In genomic region chr5:160398806-160399205, GRCh38 we compare ENCODE assay signal across 9 cellular contexts. TPM values are rescaled to one million over a fixed set of nuclear protein-coding genes. Genes with fewer than 3 reads are reported as not detected.
DNase-seq lines count a peak whose midpoint lies in the region; ATAC-seq and TF ChIP-seq lines count a peak whose summit lies in the region.
"Had no signal": no experiment of that assay in that cellular context is flagged by ENCODE, and none has a peak within 500 bp of the region (broad histone marks: within the 10 kb centered on the region; RNA-seq: fewer than 3 reads in every experiment).

No MANE protein-coding gene starts in this region.

- intact Hi-C loops in transverse colon (cut with DNase I; ENCODE audit: low total_unique reads) (no loop called here), left colon (cut with DNase I, micrococcal nuclease) (no loop called here)

- TF ChIP-seq CTCF in transverse colon (IDR thresholded peaks at IDR 0.05), result no peak

- no peaks in the 10 kb centered on the region for H3K27me3 Mint-ChIP-seq in activated T-cell treated with anti-CD3 and anti-CD28 coated beads, Interleukin-2, amount 50 U/mL, for 72 hours (ENCODE audit: low read depth)
- no peaks in the 10 kb centered on the region for H3K27me3 Mint-ChIP-seq in activated CD8-positive, alpha-beta T cell treated with anti-CD3 and anti-CD28 coated beads, Interleukin-2, amount 10 ng/mL, durations not matched to agents 7 days and 5 days (ENCODE audit: low read depth)

- peaks cover 7 to 12% of the 10 kb centered on the region in 2 donors for H3K36me3 Mint-ChIP-seq in activated T-cell treated with anti-CD3 and anti-CD28 coated beads, Interleukin-2, amount 50 U/mL, for 72 hours (ENCODE audit: insufficient read depth in 2 of 2)
- peaks cover 17% of the 10 kb centered on the region for H3K36me3 Mint-ChIP-seq in activated CD8-positive, alpha-beta T cell treated with anti-CD3 and anti-CD28 coated beads, Interleukin-2, amount 10 ng/mL, durations not matched to agents 7 days and 5 days (ENCODE audit: low read depth)

- no peak for TF ChIP-seq EP300 in transverse colon (IDR thresholded peaks at IDR 0.05; ENCODE audit: low read depth)

- H3K4me3 ChIP-seq in iPS-20b (ENCODE audit: low read length) (peak overlapping the region; percentile 91), transverse colon (peak overlapping the region; percentile 20 to 69 (median 54))

- peaks cover 24% of the 10 kb centered on the region for H3K36me3 ChIP-seq in iPS-20b (ENCODE audit: insufficient read depth, low read depth, low read length)
- H3K36me3 ChIP-seq in transverse colon, result peaks cover 0 to 22% (median 8%) of the 10 kb centered on the region in 4 donors

- H3K27ac Mint-ChIP-seq in activated T-cell treated with anti-CD3 and anti-CD28 coated beads, Interleukin-2, amount 50 U/mL, for 72 hours, result peak overlapping the region; percentile 87
- H3K27ac Mint-ChIP-seq in activated CD8-positive, alpha-beta T cell treated with anti-CD3 and anti-CD28 coated beads, Interleukin-2, amount 10 ng/mL, durations not matched to agents 7 days and 5 days, result no peak overlapping the region

- no peaks in the 10 kb centered on the region for H3K9me3 ChIP-seq in iPS-20b (ENCODE audit: insufficient read depth, low read depth, low read length)
- no peaks in the 10 kb centered on the region for H3K9me3 ChIP-seq in transverse colon

- WGBS in transverse colon (ENCODE audit: low coverage in 1 of 2), 2 donors, result 40 to 49% methylated on average over 3 to 4 of the region's 4 CpGs

- CTCF ChIA-PET in activated CD8-positive, alpha-beta T cell treated with anti-CD3 and anti-CD28 coated beads, Interleukin-2, amount 10 ng/mL, durations not matched to agents 7 days and 5 days (lab: Charles Lee), result interaction anchor here (1.3 to 1.8 kb wide), 3 partner anchors 8 to 377 kb away, joined by 3 to 10 read pairs (median 4); partner anchors contain the start of gene SLU7

- H3K4me1 ChIP-seq in iPS-20b (ENCODE audit: insufficient read depth, low read length) (peaks cover 10% of the 10 kb centered on the region; the same call in 1 of the 2 replicates), transverse colon (peaks cover 0 to 31% (median 14%) of the 10 kb centered on the region in 4 donors)

- TF ChIP-seq POLR2A in transverse colon (IDR thresholded peaks at IDR 0.05), result no peak

- H3K4me1 Mint-ChIP-seq in activated T-cell treated with anti-CD3 and anti-CD28 coated beads, Interleukin-2, amount 50 U/mL, for 72 hours (ENCODE audit: low read depth), result peaks cover 14% of the 10 kb centered on the region
- peaks cover 15% of the 10 kb centered on the region for H3K4me1 Mint-ChIP-seq in activated CD8-positive, alpha-beta T cell treated with anti-CD3 and anti-CD28 coated beads, Interleukin-2, amount 10 ng/mL, durations not matched to agents 7 days and 5 days (ENCODE audit: low read depth)

- no peak for ATAC-seq in activated T-cell treated with anti-CD3 and anti-CD28 coated beads, Interleukin-2, amount 50 U/mL, for 72 hours (replicated peaks in 1 of 2)
- ATAC-seq in activated CD8-positive, alpha-beta T cell treated with anti-CD3 and anti-CD28 coated beads, Interleukin-2, amount 10 ng/mL, durations not matched to agents 7 days and 5 days, result no peak
- no peak for ATAC-seq in left colon

- H3K9me3 Mint-ChIP-seq in activated T-cell treated with anti-CD3 and anti-CD28 coated beads, Interleukin-2, amount 50 U/mL, for 72 hours, result no peaks in the 10 kb centered on the region
- no peaks in the 10 kb centered on the region for H3K9me3 Mint-ChIP-seq in activated CD8-positive, alpha-beta T cell treated with anti-CD3 and anti-CD28 coated beads, Interleukin-2, amount 10 ng/mL, durations not matched to agents 7 days and 5 days (ENCODE audit: insufficient read depth)

- H3K27me3 ChIP-seq in iPS-20b (ENCODE audit: insufficient read depth, low read length), result no peaks in the 10 kb centered on the region
- no peaks in the 10 kb centered on the region for H3K27me3 ChIP-seq in transverse colon

- peak overlapping the region; percentile 97 for H3K9ac ChIP-seq in iPS-20b (ENCODE audit: low read depth, low read length)

- H3K27ac ChIP-seq in iPS-20b (ENCODE audit: low read length) (no peak overlapping the region), transverse colon (peak overlapping the region; percentile 88 to 90 (median 89))

- in situ Hi-C loops in transverse colon (cut with MboI; ENCODE audit: low pct_ligation_motif_present in 1 of 4, low pct_unique_long_range_greater_than_20kb in 1 of 4, low sequenced_read_pairs in 3 of 4), result no loop called here

- no peak for DNase-seq in activated T-cell treated with anti-CD3 and anti-CD28 coated beads, Interleukin-2, amount 50 U/mL, for 72 hours
- no peak for DNase-seq in activated T-cell treated with anti-CD3 and anti-CD28 coated beads, Interleukin-2, amount 50 U/mL, for 1 hour
- DNase-seq in activated CD8-positive, alpha-beta T cell treated with anti-CD3 and anti-CD28 coated beads, Interleukin-2, amount 10 ng/mL, durations not matched to agents 7 days and 5 days, result no peak
- DNase-seq in transverse colon (no peak), putamen (ENCODE audit: low spot score) (no peak), left colon (no peak), cortex of kidney (lab: John Stamatoyannopoulos, UW) (no peak)
- DNase-seq: effector CD4-positive, alpha-beta T cell had no signal

- peak overlapping the region; percentile 87 to 94 for H3K4me3 Mint-ChIP-seq in activated T-cell treated with anti-CD3 and anti-CD28 coated beads, Interleukin-2, amount 50 U/mL, for 72 hours
- H3K4me3 Mint-ChIP-seq in activated CD8-positive, alpha-beta T cell treated with anti-CD3 and anti-CD28 coated beads, Interleukin-2, amount 10 ng/mL, durations not matched to agents 7 days and 5 days, result peak overlapping the region; percentile 90

- POLR2A ChIA-PET in activated CD8-positive, alpha-beta T cell treated with anti-CD3 and anti-CD28 coated beads, Interleukin-2, amount 10 ng/mL, durations not matched to agents 7 days and 5 days (lab: Charles Lee), result interaction anchor here (1.0 to 2.4 kb wide), 2 partner anchors 20 to 26 kb away, joined by 3 to 14 read pairs; partner anchors contain the start of gene SLU7

RNA-seq across cellular contexts. Expression of gene FAM200C, which starts 1.0 kb away (rescaled TPM):
- total RNA-seq in activated T-cell treated with anti-CD3 and anti-CD28 coated beads, Interleukin-2, amount 50 U/mL, for 72 hours, result under 1 TPM; 0.46 to 0.89 TPM
- total RNA-seq in activated CD8-positive, alpha-beta T cell treated with anti-CD3 and anti-CD28 coated beads, Interleukin-2, amount 10 ng/mL, durations not matched to agents 7 days and 5 days, result under 1 TPM; 0.29 to 0.45 TPM
- total RNA-seq in transverse colon, result 1 to 10 TPM in 3 of 4 donors, under 1 TPM in 1; 0.37 to 7.8 (median 2.5) TPM
- 1 to 10 TPM; 1.3 to 1.8 TPM for total RNA-seq in left colon

RNA-seq across cellular contexts. Expression of gene SLU7, which starts 20.1 kb away (rescaled TPM):
- total RNA-seq in activated T-cell treated with anti-CD3 and anti-CD28 coated beads, Interleukin-2, amount 50 U/mL, for 72 hours, result 10 to 100 TPM; 50.9 to 55.7 TPM
- total RNA-seq in activated CD8-positive, alpha-beta T cell treated with anti-CD3 and anti-CD28 coated beads, Interleukin-2, amount 10 ng/mL, durations not matched to agents 7 days and 5 days, result 10 to 100 TPM; 41.0 to 46.9 TPM
- total RNA-seq in transverse colon, result 10 to 100 TPM; 10.5 to 69.2 (median 52.5) TPM
- 10 to 100 TPM; 35.5 to 50.7 TPM for total RNA-seq in left colon

RNA-seq across cellular contexts. Expression of gene PTTG1, which starts 22.8 kb away (rescaled TPM):
- 100 to 1,000 TPM; 112 to 137 TPM for total RNA-seq in activated T-cell treated with anti-CD3 and anti-CD28 coated beads, Interleukin-2, amount 50 U/mL, for 72 hours
- total RNA-seq in activated CD8-positive, alpha-beta T cell treated with anti-CD3 and anti-CD28 coated beads, Interleukin-2, amount 10 ng/mL, durations not matched to agents 7 days and 5 days, result 100 to 1,000 TPM; 138 to 140 TPM
- 10 to 100 TPM in 3 of 4 donors, 1 to 10 TPM in 1; 6.4 to 41.1 (median 15.2) TPM for total RNA-seq in transverse colon
- total RNA-seq in left colon, result 10 to 100 TPM in 1 of 2 donors, 1 to 10 TPM in 1; 6.8 to 30.8 TPM

RNA-seq across cellular contexts. Expression of gene C1QTNF2, which starts 28.4 kb away (rescaled TPM):
- not detected for total RNA-seq in activated T-cell treated with anti-CD3 and anti-CD28 coated beads, Interleukin-2, amount 50 U/mL, for 72 hours
- not detected for total RNA-seq in activated CD8-positive, alpha-beta T cell treated with anti-CD3 and anti-CD28 coated beads, Interleukin-2, amount 10 ng/mL, durations not matched to agents 7 days and 5 days
- total RNA-seq in transverse colon, result 1 to 10 TPM in 1 of 4 donors, under 1 TPM in 2, not detected in 1; 0.41 to 2.2 (median 0.79) TPM
- total RNA-seq in left colon, result under 1 TPM; 0.56 to 0.73 TPM
